ENCODE assay signal across 1 cellular context in the genomic region with DNA sequence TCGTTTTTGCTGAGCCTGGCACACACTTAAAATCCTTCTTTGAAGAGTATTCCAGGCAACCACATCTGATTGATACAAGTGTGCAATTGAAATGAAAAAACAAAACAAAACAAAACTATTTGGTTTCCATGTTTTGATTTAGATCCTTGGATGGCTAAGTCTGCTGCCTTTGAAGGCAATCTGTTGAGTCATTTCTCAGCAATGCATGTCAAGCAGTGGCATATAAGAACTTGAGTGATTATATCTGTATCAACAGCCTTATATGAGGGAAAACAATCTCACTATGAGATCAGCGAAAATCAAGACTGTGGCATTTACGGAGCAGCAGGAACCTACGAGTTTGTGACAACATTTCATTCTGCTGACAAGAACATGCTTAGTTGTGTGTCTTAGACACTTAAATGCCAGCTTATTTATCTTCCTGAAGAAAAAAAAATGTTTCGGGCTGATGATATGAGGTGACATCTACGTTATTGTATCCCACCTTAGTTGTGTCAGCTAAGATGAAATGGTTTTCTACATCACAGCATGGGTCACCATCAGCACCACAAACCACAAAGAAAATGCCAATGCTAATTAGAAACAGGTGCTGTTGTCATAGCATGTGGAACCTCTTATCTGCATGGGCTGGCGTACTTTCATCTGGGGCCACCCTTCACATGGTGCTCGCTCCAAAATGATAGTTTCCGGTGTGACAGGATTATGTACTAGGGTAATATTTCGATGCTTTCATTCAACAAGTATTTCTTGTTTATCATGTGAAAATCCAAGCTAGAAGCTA.
TF ChIP-seq lines count a peak whose summit lies in the region.

No MANE protein-coding gene starts in this region.

TF ChIP-seq in WTC11, 78 proteins besides CTCF, POLR2A, EP300 and RAD21:
- TF ChIP-seq, protein P1, sequence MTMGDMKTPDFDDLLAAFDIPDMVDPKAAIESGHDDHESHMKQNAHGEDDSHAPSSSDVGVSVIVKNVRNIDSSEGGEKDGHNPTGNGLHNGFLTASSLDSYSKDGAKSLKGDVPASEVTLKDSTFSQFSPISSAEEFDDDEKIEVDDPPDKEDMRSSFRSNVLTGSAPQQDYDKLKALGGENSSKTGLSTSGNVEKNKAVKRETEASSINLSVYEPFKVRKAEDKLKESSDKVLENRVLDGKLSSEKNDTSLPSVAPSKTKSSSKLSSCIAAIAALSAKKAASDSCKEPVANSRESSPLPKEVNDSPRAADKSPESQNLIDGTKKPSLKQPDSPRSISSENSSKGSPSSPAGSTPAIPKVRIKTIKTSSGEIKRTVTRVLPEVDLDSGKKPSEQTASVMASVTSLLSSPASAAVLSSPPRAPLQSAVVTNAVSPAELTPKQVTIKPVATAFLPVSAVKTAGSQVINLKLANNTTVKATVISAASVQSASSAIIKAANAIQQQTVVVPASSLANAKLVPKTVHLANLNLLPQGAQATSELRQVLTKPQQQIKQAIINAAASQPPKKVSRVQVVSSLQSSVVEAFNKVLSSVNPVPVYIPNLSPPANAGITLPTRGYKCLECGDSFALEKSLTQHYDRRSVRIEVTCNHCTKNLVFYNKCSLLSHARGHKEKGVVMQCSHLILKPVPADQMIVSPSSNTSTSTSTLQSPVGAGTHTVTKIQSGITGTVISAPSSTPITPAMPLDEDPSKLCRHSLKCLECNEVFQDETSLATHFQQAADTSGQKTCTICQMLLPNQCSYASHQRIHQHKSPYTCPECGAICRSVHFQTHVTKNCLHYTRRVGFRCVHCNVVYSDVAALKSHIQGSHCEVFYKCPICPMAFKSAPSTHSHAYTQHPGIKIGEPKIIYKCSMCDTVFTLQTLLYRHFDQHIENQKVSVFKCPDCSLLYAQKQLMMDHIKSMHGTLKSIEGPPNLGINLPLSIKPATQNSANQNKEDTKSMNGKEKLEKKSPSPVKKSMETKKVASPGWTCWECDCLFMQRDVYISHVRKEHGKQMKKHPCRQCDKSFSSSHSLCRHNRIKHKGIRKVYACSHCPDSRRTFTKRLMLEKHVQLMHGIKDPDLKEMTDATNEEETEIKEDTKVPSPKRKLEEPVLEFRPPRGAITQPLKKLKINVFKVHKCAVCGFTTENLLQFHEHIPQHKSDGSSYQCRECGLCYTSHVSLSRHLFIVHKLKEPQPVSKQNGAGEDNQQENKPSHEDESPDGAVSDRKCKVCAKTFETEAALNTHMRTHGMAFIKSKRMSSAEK (CRISPR knock-in tag; IDR thresholded peaks at IDR 0.05; ENCODE audit: borderline replicate concordance) = no peak
- TF ChIP-seq ZNF512 (CRISPR knock-in tag; IDR thresholded peaks at IDR 0.05; ENCODE audit: borderline replicate concordance) (no peak), GRHL2 (CRISPR knock-in tag; IDR thresholded peaks at IDR 0.05; ENCODE audit: insufficient replicate concordance, severe bottlenecking) (no peak), ZNF121 (CRISPR knock-in tag; IDR thresholded peaks at IDR 0.05) (no peak), ATF3 (CRISPR knock-in tag; conservative IDR thresholded peaks at IDR 0.05) (no peak)
- TF ChIP-seq, protein P2, sequence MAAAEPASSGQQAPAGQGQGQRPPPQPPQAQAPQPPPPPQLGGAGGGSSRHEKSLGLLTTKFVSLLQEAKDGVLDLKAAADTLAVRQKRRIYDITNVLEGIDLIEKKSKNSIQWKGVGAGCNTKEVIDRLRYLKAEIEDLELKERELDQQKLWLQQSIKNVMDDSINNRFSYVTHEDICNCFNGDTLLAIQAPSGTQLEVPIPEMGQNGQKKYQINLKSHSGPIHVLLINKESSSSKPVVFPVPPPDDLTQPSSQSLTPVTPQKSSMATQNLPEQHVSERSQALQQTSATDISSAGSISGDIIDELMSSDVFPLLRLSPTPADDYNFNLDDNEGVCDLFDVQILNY (CRISPR knock-in tag; IDR thresholded peaks at IDR 0.05) = no peak
